10 cellular contexts compared by ENCODE assay signal in the genomic region with DNA sequence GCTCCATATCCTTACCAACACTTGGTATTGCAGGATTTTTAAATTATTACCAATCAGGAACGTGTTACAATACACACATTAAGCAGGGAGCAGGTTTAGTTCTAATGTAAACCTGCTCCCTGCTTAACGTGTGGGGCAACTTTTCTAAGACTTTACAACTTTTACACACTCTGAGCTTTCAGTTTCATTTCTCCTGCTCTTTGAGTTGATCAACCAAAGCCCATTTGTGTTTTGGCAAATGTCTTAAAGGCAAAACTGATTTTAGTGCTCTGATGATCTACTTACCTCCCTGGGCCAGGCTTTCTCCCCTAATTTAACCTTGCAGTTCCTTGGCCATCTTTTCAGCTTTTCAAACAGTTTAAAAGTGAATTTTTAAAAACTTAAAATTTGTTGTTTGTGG.
DNase-seq lines count a peak whose midpoint lies in the region; ATAC-seq and TF ChIP-seq lines count a peak whose summit lies in the region.
"Had no signal": no experiment of that assay in that cellular context is flagged by ENCODE, and none has a peak within 500 bp of the region (broad histone marks: within the 10 kb centered on the region; RNA-seq: fewer than 3 reads in every experiment).

No MANE protein-coding gene starts in this region.

- peak; percentile 69 for ATAC-seq in HG02588 (IDR thresholded peaks at IDR 0.05; ENCODE audit: unreplicated experiment)
- ATAC-seq: right cardiac atrium had no signal

- no peak overlapping the region for H2AFZ ChIP-seq in Karpas-422 (ENCODE audit: low read length)

- H3K27ac ChIP-seq in Karpas-422 (ENCODE audit: low read length) = no peak overlapping the region
- no peak overlapping the region for H3K27ac ChIP-seq in coronary artery

- peaks cover 19% of the 10 kb centered on the region for H3K36me3 Mint-ChIP-seq in activated naive CD4-positive, alpha-beta T cell treated with anti-CD3 and anti-CD28 coated beads, Interleukin-2, amount 10 ng/mL, durations not matched to agents 7 days and 5 days

- H3K4me2 ChIP-seq in Karpas-422 (ENCODE audit: low read depth, low read length, poor library complexity, severe bottlenecking) = peak overlapping the region; percentile 26

- H3K4me3 ChIP-seq in Karpas-422 (ENCODE audit: low read length) (no peak overlapping the region), coronary artery (no peak overlapping the region)

- H3K79me2 ChIP-seq in Karpas-422 (ENCODE audit: low read length) = peaks cover 75% of the 10 kb centered on the region

- no peaks in the 10 kb centered on the region for H3K27me3 ChIP-seq in Karpas-422 (ENCODE audit: low read length)

- H3K4me1 Mint-ChIP-seq in activated naive CD4-positive, alpha-beta T cell treated with anti-CD3 and anti-CD28 coated beads, Interleukin-2, amount 10 ng/mL, durations not matched to agents 7 days and 5 days = peaks cover 21% of the 10 kb centered on the region

- H3K9me3 ChIP-seq in Karpas-422 (ENCODE audit: low read length) = no peaks in the 10 kb centered on the region

- H3K9ac ChIP-seq in Karpas-422 (ENCODE audit: low read length) = no peak overlapping the region

- H4K20me1 ChIP-seq in Karpas-422 (ENCODE audit: insufficient read depth, low read depth, low read length) = no peaks in the 10 kb centered on the region

- no peak for DNase-seq in activated naive CD4-positive, alpha-beta T cell treated with anti-CD3 and anti-CD28 coated beads, Interleukin-2, amount 10 ng/mL, durations not matched to agents 7 days and 5 days
- DNase-seq in activated naive CD4-positive, alpha-beta T cell (lab: John Stamatoyannopoulos, UW) = no peak
- no peak for DNase-seq in Karpas-422
- peak; percentile 5 for DNase-seq in renal cortical epithelial cell (ENCODE audit: low read depth)
- DNase-seq in coronary artery (ENCODE audit: low spot score) = no peak
- no peak for DNase-seq in NCI-H226
- no peak for DNase-seq in islet precursor cell
- DNase-seq: right cardiac atrium had no signal

- H3K27me3 Mint-ChIP-seq in activated naive CD4-positive, alpha-beta T cell treated with anti-CD3 and anti-CD28 coated beads, Interleukin-2, amount 10 ng/mL, durations not matched to agents 7 days and 5 days = no peaks in the 10 kb centered on the region
- H3K27me3 Mint-ChIP-seq: activated naive CD8-positive, alpha-beta T cell had no signal

- H3K9me2 ChIP-seq in Karpas-422 (replicated peaks; ENCODE audit: insufficient read depth, low read length) = no peaks in the 10 kb centered on the region

- H3K27ac Mint-ChIP-seq in activated naive CD4-positive, alpha-beta T cell treated with anti-CD3 and anti-CD28 coated beads, Interleukin-2, amount 10 ng/mL, durations not matched to agents 7 days and 5 days = peak overlapping the region; percentile 78
- H3K27ac Mint-ChIP-seq: activated naive CD8-positive, alpha-beta T cell had no signal

- no peak for TF ChIP-seq CTCF in coronary artery (IDR thresholded peaks at IDR 0.05)

- peak overlapping the region; percentile 22 for H3K4me3 Mint-ChIP-seq in activated naive CD4-positive, alpha-beta T cell treated with anti-CD3 and anti-CD28 coated beads, Interleukin-2, amount 10 ng/mL, durations not matched to agents 7 days and 5 days
- H3K4me3 Mint-ChIP-seq: activated naive CD8-positive, alpha-beta T cell had no signal

- H3K36me3 ChIP-seq in Karpas-422 (ENCODE audit: insufficient read depth, low read length) = no peaks in the 10 kb centered on the region

- peaks cover 37% of the 10 kb centered on the region for H3K4me1 ChIP-seq in Karpas-422 (ENCODE audit: low read length)

- no peaks in the 10 kb centered on the region for H3K9me3 Mint-ChIP-seq in activated naive CD4-positive, alpha-beta T cell treated with anti-CD3 and anti-CD28 coated beads, Interleukin-2, amount 10 ng/mL, durations not matched to agents 7 days and 5 days

- CTCF ChIA-PET in activated naive CD4-positive, alpha-beta T cell treated with anti-CD3 and anti-CD28 coated beads, Interleukin-2, amount 10 ng/mL, durations not matched to agents 7 days and 5 days (lab: Charles Lee) = interaction anchor here (0.7 kb wide), 2 partner anchors 181 to 601 kb away, joined by 3 read pairs; no protein-coding TSS in a partner anchor
